1 cellular context compared by ENCODE assay signal in the genomic region with DNA sequence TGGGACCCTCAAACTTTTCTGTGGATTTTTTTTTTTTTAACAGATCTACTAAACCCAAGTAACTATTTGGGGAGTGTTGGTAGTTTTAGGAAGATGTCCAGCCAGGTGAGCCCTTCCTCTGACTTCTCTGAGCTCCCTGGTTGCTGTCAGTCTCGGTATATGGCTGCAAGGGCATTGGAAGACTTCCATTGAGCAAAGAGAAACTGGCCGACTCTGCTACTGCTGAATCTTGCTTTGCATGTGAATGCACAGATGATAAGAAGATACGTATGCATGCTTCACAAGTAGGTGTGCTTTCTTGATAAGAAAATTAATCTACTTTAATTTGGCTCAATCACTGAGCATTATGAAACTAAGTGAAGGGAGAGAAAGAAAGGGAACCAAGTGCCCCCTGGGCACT.
TF ChIP-seq lines count a peak whose summit lies in the region.

No MANE protein-coding gene starts in this region.

TF ChIP-seq in HepG2, 621 proteins besides CTCF, POLR2A, EP300 and RAD21 (continued from another document):
- TF ChIP-seq, protein P1, sequence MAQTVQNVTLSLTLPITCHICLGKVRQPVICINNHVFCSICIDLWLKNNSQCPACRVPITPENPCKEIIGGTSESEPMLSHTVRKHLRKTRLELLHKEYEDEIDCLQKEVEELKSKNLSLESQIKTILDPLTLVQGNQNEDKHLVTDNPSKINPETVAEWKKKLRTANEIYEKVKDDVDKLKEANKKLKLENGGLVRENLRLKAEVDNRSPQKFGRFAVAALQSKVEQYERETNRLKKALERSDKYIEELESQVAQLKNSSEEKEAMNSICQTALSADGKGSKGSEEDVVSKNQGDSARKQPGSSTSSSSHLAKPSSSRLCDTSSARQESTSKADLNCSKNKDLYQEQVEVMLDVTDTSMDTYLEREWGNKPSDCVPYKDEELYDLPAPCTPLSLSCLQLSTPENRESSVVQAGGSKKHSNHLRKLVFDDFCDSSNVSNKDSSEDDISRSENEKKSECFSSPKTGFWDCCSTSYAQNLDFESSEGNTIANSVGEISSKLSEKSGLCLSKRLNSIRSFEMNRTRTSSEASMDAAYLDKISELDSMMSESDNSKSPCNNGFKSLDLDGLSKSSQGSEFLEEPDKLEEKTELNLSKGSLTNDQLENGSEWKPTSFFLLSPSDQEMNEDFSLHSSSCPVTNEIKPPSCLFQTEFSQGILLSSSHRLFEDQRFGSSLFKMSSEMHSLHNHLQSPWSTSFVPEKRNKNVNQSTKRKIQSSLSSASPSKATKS (CRISPR knock-in tag; IDR thresholded peaks at IDR 0.05) = no peak
- TF ChIP-seq MZF1 (CRISPR knock-in tag; IDR thresholded peaks at IDR 0.05; ENCODE audit: borderline replicate concordance) = no peak
- TF ChIP-seq THAP11 (CRISPR knock-in tag; IDR thresholded peaks at IDR 0.05) = no peak
- TF ChIP-seq, protein P2, sequence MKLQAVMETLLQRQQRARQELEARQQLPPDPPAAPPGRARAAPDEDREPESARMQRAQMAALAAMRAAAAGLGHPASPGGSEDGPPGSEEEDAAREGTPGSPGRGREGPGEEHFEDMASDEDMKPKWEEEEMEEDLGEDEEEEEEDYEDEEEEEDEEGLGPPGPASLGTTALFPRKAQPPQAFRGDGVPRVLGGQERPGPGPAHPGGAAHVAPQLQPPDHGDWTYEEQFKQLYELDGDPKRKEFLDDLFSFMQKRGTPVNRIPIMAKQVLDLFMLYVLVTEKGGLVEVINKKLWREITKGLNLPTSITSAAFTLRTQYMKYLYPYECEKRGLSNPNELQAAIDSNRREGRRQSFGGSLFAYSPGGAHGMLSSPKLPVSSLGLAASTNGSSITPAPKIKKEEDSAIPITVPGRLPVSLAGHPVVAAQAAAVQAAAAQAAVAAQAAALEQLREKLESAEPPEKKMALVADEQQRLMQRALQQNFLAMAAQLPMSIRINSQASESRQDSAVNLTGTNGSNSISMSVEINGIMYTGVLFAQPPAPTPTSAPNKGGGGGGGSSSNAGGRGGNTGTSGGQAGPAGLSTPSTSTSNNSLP (IDR thresholded peaks at IDR 0.05; ENCODE audit: low read depth, low read length) = no peak
- TF ChIP-seq TMF1 (CRISPR knock-in tag; IDR thresholded peaks at IDR 0.05; ENCODE audit: low read depth) = no peak
- no peak for TF ChIP-seq BHLHE40 (IDR thresholded peaks at IDR 0.05; ENCODE audit: low read length)
- TF ChIP-seq RORA (CRISPR knock-in tag; IDR thresholded peaks at IDR 0.05) = no peak
- TF ChIP-seq FOXA3 (CRISPR knock-in tag; IDR thresholded peaks at IDR 0.05) = no peak
- no peak for TF ChIP-seq HOXA9 (CRISPR knock-in tag; IDR thresholded peaks at IDR 0.05; ENCODE audit: borderline replicate concordance)
- no peak for TF ChIP-seq GATAD2A (CRISPR knock-in tag; IDR thresholded peaks at IDR 0.05)
- no peak for TF ChIP-seq HIVEP1 (CRISPR knock-in tag; IDR thresholded peaks at IDR 0.05)
- TF ChIP-seq, protein P3, sequence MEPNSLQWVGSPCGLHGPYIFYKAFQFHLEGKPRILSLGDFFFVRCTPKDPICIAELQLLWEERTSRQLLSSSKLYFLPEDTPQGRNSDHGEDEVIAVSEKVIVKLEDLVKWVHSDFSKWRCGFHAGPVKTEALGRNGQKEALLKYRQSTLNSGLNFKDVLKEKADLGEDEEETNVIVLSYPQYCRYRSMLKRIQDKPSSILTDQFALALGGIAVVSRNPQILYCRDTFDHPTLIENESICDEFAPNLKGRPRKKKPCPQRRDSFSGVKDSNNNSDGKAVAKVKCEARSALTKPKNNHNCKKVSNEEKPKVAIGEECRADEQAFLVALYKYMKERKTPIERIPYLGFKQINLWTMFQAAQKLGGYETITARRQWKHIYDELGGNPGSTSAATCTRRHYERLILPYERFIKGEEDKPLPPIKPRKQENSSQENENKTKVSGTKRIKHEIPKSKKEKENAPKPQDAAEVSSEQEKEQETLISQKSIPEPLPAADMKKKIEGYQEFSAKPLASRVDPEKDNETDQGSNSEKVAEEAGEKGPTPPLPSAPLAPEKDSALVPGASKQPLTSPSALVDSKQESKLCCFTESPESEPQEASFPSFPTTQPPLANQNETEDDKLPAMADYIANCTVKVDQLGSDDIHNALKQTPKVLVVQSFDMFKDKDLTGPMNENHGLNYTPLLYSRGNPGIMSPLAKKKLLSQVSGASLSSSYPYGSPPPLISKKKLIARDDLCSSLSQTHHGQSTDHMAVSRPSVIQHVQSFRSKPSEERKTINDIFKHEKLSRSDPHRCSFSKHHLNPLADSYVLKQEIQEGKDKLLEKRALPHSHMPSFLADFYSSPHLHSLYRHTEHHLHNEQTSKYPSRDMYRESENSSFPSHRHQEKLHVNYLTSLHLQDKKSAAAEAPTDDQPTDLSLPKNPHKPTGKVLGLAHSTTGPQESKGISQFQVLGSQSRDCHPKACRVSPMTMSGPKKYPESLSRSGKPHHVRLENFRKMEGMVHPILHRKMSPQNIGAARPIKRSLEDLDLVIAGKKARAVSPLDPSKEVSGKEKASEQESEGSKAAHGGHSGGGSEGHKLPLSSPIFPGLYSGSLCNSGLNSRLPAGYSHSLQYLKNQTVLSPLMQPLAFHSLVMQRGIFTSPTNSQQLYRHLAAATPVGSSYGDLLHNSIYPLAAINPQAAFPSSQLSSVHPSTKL (CRISPR knock-in tag; IDR thresholded peaks at IDR 0.05) = no peak
- TF ChIP-seq ZNF563 (CRISPR knock-in tag; IDR thresholded peaks at IDR 0.05) = no peak
- TF ChIP-seq ZNF263 (CRISPR knock-in tag; IDR thresholded peaks at IDR 0.05) = no peak
- no peak for TF ChIP-seq ZBTB1 (CRISPR knock-in tag; IDR thresholded peaks at IDR 0.05; ENCODE audit: borderline replicate concordance)
- TF ChIP-seq ZNF101 (CRISPR knock-in tag; IDR thresholded peaks at IDR 0.05; ENCODE audit: borderline replicate concordance, low read depth) = no peak
- TF ChIP-seq CHCHD3 (CRISPR knock-in tag; IDR thresholded peaks at IDR 0.05) = no peak
- TF ChIP-seq SIN3A (IDR thresholded peaks at IDR 0.05; ENCODE audit: borderline replicate concordance, low read depth, low read length) = no peak
- no peak for TF ChIP-seq PHF20 (CRISPR knock-in tag; IDR thresholded peaks at IDR 0.05)
